In the genomic region with DNA sequence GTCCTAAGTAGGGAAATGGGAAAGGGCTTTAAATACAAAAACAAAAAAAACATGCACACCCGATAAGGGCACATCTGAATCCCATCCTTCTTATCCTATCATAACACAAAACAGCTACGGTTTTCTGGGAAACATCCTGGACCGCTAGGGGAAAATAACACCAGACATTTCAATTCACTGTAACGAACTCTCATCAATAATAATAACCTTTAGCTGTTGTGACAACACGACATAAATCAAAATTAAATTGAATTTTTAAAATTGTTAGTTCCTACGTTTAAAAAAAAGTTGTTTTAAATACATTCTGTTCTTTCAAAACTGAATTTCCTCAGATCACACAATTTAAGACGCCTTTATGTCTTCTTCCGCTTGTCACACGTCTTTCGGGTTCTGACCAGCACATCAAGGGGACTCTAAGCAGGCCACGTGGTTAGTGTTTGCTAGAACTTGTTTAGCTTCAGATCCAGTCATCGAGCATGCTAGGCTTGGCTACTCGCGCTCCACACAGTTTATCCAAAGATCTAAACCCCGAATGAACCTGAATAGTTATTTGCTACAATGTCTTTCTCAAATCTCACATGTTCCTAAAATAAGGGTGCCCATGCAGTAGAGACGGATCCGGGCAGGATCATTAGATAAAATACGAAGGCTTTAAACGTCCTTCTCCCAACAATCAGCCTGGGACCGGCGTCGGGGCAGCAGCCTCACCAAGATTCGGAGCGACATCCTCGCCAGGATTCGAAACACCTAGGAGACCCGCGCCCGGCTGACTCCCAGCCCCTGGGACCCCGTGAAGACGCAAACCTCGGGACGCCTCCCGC, we compare ENCODE assay signal across 8 cellular contexts. TPM values are rescaled to one million over a fixed set of nuclear protein-coding genes. Genes with fewer than 3 reads are reported as not detected.
A peak's percentile ranks its signal among the peaks of the same experiment; 100 is the strongest.
DNase-seq lines count a peak whose midpoint lies in the region; ATAC-seq, FAIRE-seq and TF ChIP-seq lines count a peak whose summit lies in the region.

No MANE protein-coding gene starts in this region.

- DNase-seq in GM18507 (ENCODE audit: extremely low spot score, insufficient read length, low read depth) (peak; percentile 15), NCI-H510A (lab: John Stamatoyannopoulos, UW) (peak; percentile 19), endothelial cell of umbilical vein (ENCODE audit: low read depth, low spot score) (peak; percentile 63), mucosa of descending colon (peak in 1 of 3 donors; percentile 59), D721Med (ENCODE audit: insufficient read length, low spot score) (no peak)
- peak; percentile 24 to 44 for DNase-seq in activated CD4-positive, alpha-beta T cell treated with anti-CD3 and anti-CD28 coated beads, Interleukin-2, amount 50 U/mL, for 48 hours
- DNase-seq in stimulated activated naive CD4-positive, alpha-beta T cell treated with Interleukin-2 at 50 U/mL for 16 hours (lab: John Stamatoyannopoulos, UW), result peak; percentile 26

- peak overlapping the region; percentile 96 for H3K9ac ChIP-seq in endothelial cell of umbilical vein (replicated peaks; ENCODE audit: extremely low read depth, insufficient read depth, low read length)

- peak overlapping the region; percentile 63 for H3K27ac ChIP-seq in endothelial cell of umbilical vein (ENCODE audit: insufficient read depth, low read depth, low read length)

- H3K4me1 ChIP-seq in endothelial cell of umbilical vein (ENCODE audit: control insufficient read depth, extremely low read depth, insufficient read depth, low read length) (peaks cover 21% of the 10 kb centered on the region), mucosa of descending colon (ENCODE audit: low read depth) (peaks cover 12% of the 10 kb centered on the region)

- intact Hi-C loops in endothelial cell of umbilical vein (cut with micrococcal nuclease) (loop anchor here (1.0 to 10.0 kb wide), 7 partner anchors 27 to 1597 kb away; a partner anchor contains a TSS), mucosa of descending colon (cut with DNase I, micrococcal nuclease) (no loop called here)

- CTCF ChIA-PET in endothelial cell of umbilical vein (lab: Charles Lee), result interaction anchor here (0.7 to 4.2 kb wide), 5 partner anchors 14 to 1381 kb away, joined by 3 to 30 read pairs (median 3); a partner anchor contains a TSS

- H3K4me3 ChIP-seq in endothelial cell of umbilical vein (replicated peaks in 1 of 3; ENCODE audit: insufficient read depth in 1 of 3, low read depth in 1 of 3, low read length in 3 of 3), result peak overlapping the region; percentile 80 to 93 (median 82)
- H3K4me3 ChIP-seq in mucosa of descending colon, result peak overlapping the region; percentile 97

- peaks cover 0 to 2% of the 10 kb centered on the region in 2 experiments for H3K36me3 ChIP-seq in endothelial cell of umbilical vein (ENCODE audit: control insufficient read depth in 2 of 2, extremely low read depth in 1 of 2, insufficient read depth in 2 of 2, low read length in 2 of 2)
- H3K36me3 ChIP-seq in mucosa of descending colon (ENCODE audit: low read depth), result no peaks in the 10 kb centered on the region

- peak overlapping the region; percentile 90 for H2AFZ ChIP-seq in endothelial cell of umbilical vein (ENCODE audit: low read depth, low read length)

- H4K20me1 ChIP-seq in endothelial cell of umbilical vein (replicated peaks; ENCODE audit: control insufficient read depth, extremely low read depth, insufficient read depth, low read length), result peaks cover 2% of the 10 kb centered on the region

- no peaks in the 10 kb centered on the region for H3K27me3 ChIP-seq in endothelial cell of umbilical vein (ENCODE audit: control insufficient read depth in 2 of 2, insufficient read depth in 2 of 2, low read length in 2 of 2)

- no peak for TF ChIP-seq CTCF in endothelial cell of umbilical vein (IDR thresholded peaks at IDR 0.05; ENCODE audit: extremely low read depth in 1 of 2, insufficient read depth in 1 of 2, low read depth in 1 of 2, low read length in 2 of 2)
- TF ChIP-seq CTCF in mucosa of descending colon (IDR thresholded peaks at IDR 0.05), result no peak
- no peak for TF ChIP-seq CTCF in D721Med (IDR thresholded peaks at IDR 0.05; ENCODE audit: insufficient read depth, missing control alignments)

- no peaks in the 10 kb centered on the region for H3K9me3 ChIP-seq in endothelial cell of umbilical vein (replicated peaks; ENCODE audit: control insufficient read depth, insufficient read depth, low read length)
- H3K9me3 ChIP-seq in mucosa of descending colon, result no peaks in the 10 kb centered on the region

- BruUV-seq in endothelial cell of umbilical vein (replicated peaks; lab: Mats Ljungman, UMichigan), result TSS peak; percentile 29

- no peaks in the 10 kb centered on the region for H3K9me1 ChIP-seq in endothelial cell of umbilical vein (replicated peaks; ENCODE audit: control insufficient read depth, extremely low read depth, insufficient read depth, low read length)

- dilution Hi-C loops in endothelial cell of umbilical vein (cut with MboI; ENCODE audit: extremely low pct_ligation_motif_present, low sequenced_read_pairs), result no loop called here

- TF ChIP-seq POLR2A in endothelial cell of umbilical vein (IDR thresholded peaks at IDR 0.05; ENCODE audit: low read depth, low read length), result no peak

- POLR2A ChIA-PET in endothelial cell of umbilical vein (lab: Charles Lee), result interaction anchor here (0.9 to 1.6 kb wide), 2 partner anchors 27 to 146 kb away, joined by 4 read pairs; a partner anchor contains a TSS

- peaks cover 53% of the 10 kb centered on the region for H3K79me2 ChIP-seq in endothelial cell of umbilical vein (ENCODE audit: control insufficient read depth, insufficient read depth, low read length)

- H3K4me2 ChIP-seq in endothelial cell of umbilical vein (ENCODE audit: insufficient read depth, low read length), result peak overlapping the region; percentile 89

- FAIRE-seq in GM18507 (lab: Jason Lieb, UNC) (peak; percentile 81), endothelial cell of umbilical vein (lab: Jason Lieb, UNC) (no peak), D721Med (lab: Jason Lieb, UNC) (no peak)

- peak; percentile 36 for ATAC-seq in HG02870 (IDR thresholded peaks at IDR 0.05; ENCODE audit: unreplicated experiment)
- ATAC-seq in mucosa of descending colon, result peak; percentile 46

TF ChIP-seq in endothelial cell of umbilical vein, 7 proteins besides CTCF, POLR2A, EP300 and RAD21:
- TF ChIP-seq, protein P1, sequence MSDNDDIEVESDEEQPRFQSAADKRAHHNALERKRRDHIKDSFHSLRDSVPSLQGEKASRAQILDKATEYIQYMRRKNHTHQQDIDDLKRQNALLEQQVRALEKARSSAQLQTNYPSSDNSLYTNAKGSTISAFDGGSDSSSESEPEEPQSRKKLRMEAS (IDR thresholded peaks at IDR 0.05; ENCODE audit: insufficient read depth, insufficient read length), result peak; percentile 90
- no peak for TF ChIP-seq MYC (IDR thresholded peaks at IDR 0.05; ENCODE audit: low read depth, low read length)

RNA-seq across cellular contexts. Expression of a gene that starts 0.8 kb away (rescaled TPM):
- total RNA-seq in endothelial cell of umbilical vein, result 10.0 and 10.3 TPM in 2 replicates
- 4.5 and 7.1 TPM in 2 replicates for polyA plus RNA-seq in endothelial cell of umbilical vein
- 5.2 and 6.1 TPM in 2 replicates for polyA plus RNA-seq in endothelial cell of umbilical vein (2011; cell fraction: cytosol; rRNA removed)
- polyA plus RNA-seq in endothelial cell of umbilical vein (2011; cell fraction: nucleus; rRNA removed), result 16.9 and 18.2 TPM in 2 replicates
- 6.7 and 10.0 TPM in 2 replicates for polyA plus RNA-seq in endothelial cell of umbilical vein (2012)
- polyA minus RNA-seq in endothelial cell of umbilical vein, result 6.4 and 8.2 TPM in 2 replicates
- polyA minus RNA-seq in endothelial cell of umbilical vein (2011; cell fraction: cytosol; rRNA and poly(A)+ RNA removed), result 5.2 TPM
- 14.1 and 22.2 TPM in 2 replicates for polyA minus RNA-seq in endothelial cell of umbilical vein (2011; cell fraction: nucleus; rRNA and poly(A)+ RNA removed)
- total RNA-seq in mucosa of descending colon, result 10 to 100 TPM; 10.8 to 15.3 (median 13.4) TPM

RNA-seq across cellular contexts. Expression of a gene that starts 1.0 kb away (rescaled TPM):
- total RNA-seq in endothelial cell of umbilical vein, result 10.8 and 15.2 TPM in 2 replicates
- 2.6 and 3.1 TPM in 2 replicates for polyA plus RNA-seq in endothelial cell of umbilical vein
- 3.2 and 3.6 TPM in 2 replicates for polyA plus RNA-seq in endothelial cell of umbilical vein (2011; cell fraction: cytosol; rRNA removed)
- polyA plus RNA-seq in endothelial cell of umbilical vein (2011; cell fraction: nucleus; rRNA removed), result 8.8 and 12.7 TPM in 2 replicates
- polyA plus RNA-seq in endothelial cell of umbilical vein (2012), result 10.3 and 10.4 TPM in 2 replicates
- polyA minus RNA-seq in endothelial cell of umbilical vein, result 4.0 and 5.5 TPM in 2 replicates
- polyA minus RNA-seq in endothelial cell of umbilical vein (2011; cell fraction: cytosol; rRNA and poly(A)+ RNA removed), result 1.6 TPM
- 4.4 and 5.0 TPM in 2 replicates for polyA minus RNA-seq in endothelial cell of umbilical vein (2011; cell fraction: nucleus; rRNA and poly(A)+ RNA removed)
- total RNA-seq in mucosa of descending colon, result 10 to 100 TPM; 34.8 to 48.9 (median 38.2) TPM

RNA-seq across cellular contexts. Expression of a gene that starts 27.6 kb away (rescaled TPM):
- total RNA-seq in endothelial cell of umbilical vein (1.6 and 2.7 TPM in 2 replicates), mucosa of descending colon (1 to 10 TPM; 2.0 to 4.2 (median 3.1) TPM)
- 1.7 and 2.2 TPM in 2 replicates for polyA plus RNA-seq in endothelial cell of umbilical vein
- polyA plus RNA-seq in endothelial cell of umbilical vein (2011; cell fraction: cytosol; rRNA removed), result 2.6 and 3.0 TPM in 2 replicates
- polyA plus RNA-seq in endothelial cell of umbilical vein (2011; cell fraction: nucleus; rRNA removed), result 3.8 and 5.8 TPM in 2 replicates
- polyA plus RNA-seq in endothelial cell of umbilical vein (2012), result 3.7 and 4.3 TPM in 2 replicates
- 2.3 and 3.4 TPM in 2 replicates for polyA minus RNA-seq in endothelial cell of umbilical vein
- polyA minus RNA-seq in endothelial cell of umbilical vein (2011; cell fraction: cytosol; rRNA and poly(A)+ RNA removed), result 3.5 TPM
- 5.3 and 6.8 TPM in 2 replicates for polyA minus RNA-seq in endothelial cell of umbilical vein (2011; cell fraction: nucleus; rRNA and poly(A)+ RNA removed)

RNA-seq across cellular contexts. Expression of a gene that starts 53.7 kb away (rescaled TPM):
- total RNA-seq in endothelial cell of umbilical vein (10.6 and 13.2 TPM in 2 replicates), mucosa of descending colon (1 to 10 TPM; 5.0 to 7.4 (median 6.4) TPM)
- polyA plus RNA-seq in endothelial cell of umbilical vein, result 2.5 and 3.6 TPM in 2 replicates
- 3.4 and 3.9 TPM in 2 replicates for polyA plus RNA-seq in endothelial cell of umbilical vein (2011; cell fraction: cytosol; rRNA removed)
- polyA plus RNA-seq in endothelial cell of umbilical vein (2011; cell fraction: nucleus; rRNA removed), result 6.7 and 7.2 TPM in 2 replicates
- 14.9 and 15.8 TPM in 2 replicates for polyA plus RNA-seq in endothelial cell of umbilical vein (2012)
- polyA minus RNA-seq in endothelial cell of umbilical vein, result 4.8 and 9.3 TPM in 2 replicates
- 7.8 TPM for polyA minus RNA-seq in endothelial cell of umbilical vein (2011; cell fraction: cytosol; rRNA and poly(A)+ RNA removed)
- 5.8 and 7.2 TPM in 2 replicates for polyA minus RNA-seq in endothelial cell of umbilical vein (2011; cell fraction: nucleus; rRNA and poly(A)+ RNA removed)
